In the genomic region with DNA sequence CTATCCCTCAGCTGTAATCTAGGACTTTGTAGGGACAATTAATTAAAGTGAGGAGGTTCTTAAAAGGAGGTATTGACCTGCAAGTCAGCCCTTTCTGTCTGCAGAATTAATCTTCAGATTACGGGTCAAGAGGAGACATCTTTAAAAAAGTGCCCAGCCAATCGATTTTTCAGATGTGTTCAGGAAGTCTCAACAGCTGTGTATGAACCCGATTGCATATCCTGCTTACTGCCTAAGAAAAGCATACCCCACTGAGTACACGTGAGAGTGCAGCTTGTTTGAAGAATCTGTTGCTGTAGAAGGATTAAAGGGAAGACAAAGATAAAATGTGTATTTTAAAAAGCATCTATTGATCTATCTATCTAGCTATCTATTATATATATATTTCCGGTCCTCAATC, we compare ENCODE assay signal across 6 cellular contexts.
"Had no signal": no experiment of that assay in that cellular context is flagged by ENCODE, and none has a peak within 500 bp of the region (broad histone marks: within the 10 kb centered on the region; RNA-seq: fewer than 3 reads in every experiment).

No MANE protein-coding gene starts in this region.

- H3K27ac ChIP-seq: HL-60 had no signal

- ATAC-seq: GM23338, HepG2, K562 had no signal

- H3K4me3 ChIP-seq: GM23338, K562 had no signal

- DNase-seq: H9, HCEC 1CT had no signal
